ENCODE assay signal across 8 cellular contexts in the genomic region with DNA sequence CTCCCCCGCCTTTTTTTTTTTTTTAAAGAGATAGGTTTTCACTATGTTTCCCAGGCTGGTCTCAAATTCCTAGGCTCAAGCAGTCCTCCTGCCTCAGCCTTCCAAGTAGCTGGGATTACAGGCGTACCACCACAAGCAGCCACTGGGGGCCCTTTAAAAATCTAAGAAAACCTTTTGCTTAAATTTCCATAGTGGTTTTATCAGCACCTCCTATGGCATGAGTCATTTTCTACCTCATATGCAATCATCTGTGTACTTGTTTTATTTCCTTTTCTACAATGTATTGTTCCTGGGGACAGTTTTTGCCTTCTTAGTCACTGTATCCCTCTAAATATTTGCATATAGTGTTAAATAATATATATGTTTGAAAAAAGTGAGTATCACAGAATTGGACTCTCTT. TPM values are rescaled to one million over a fixed set of nuclear protein-coding genes. Genes with fewer than 3 reads are reported as not detected.
DNase-seq lines count a peak whose midpoint lies in the region; ATAC-seq and TF ChIP-seq lines count a peak whose summit lies in the region.

No MANE protein-coding gene starts in this region.

- no peaks in the 10 kb centered on the region for H3K9me2 ChIP-seq in hepatocyte (replicated peaks; ENCODE audit: insufficient read depth)

- no peaks in the 10 kb centered on the region for H3K27me3 ChIP-seq in AG04450 (ENCODE audit: control insufficient read depth, insufficient read depth, low read length)
- H3K27me3 ChIP-seq in hepatocyte = no peaks in the 10 kb centered on the region
- no peaks in the 10 kb centered on the region for H3K27me3 ChIP-seq in stomach

- peaks cover 11% of the 10 kb centered on the region for H3K4me1 ChIP-seq in hepatocyte (ENCODE audit: insufficient read depth)
- H3K4me1 ChIP-seq in stomach = peaks cover 25 to 99% (median 70%) of the 10 kb centered on the region in 4 donors

- intact Hi-C loops in stomach (cut with DNase I; ENCODE audit: low total_unique reads) = no loop called here

- no peak overlapping the region for H3K27ac ChIP-seq in AG04450 (ENCODE audit: low read depth, low read length)
- peak overlapping the region; percentile 34 for H3K27ac ChIP-seq in hepatocyte
- peak overlapping the region in 3 of 5 donors; percentile 50 to 76 (median 61) for H3K27ac ChIP-seq in stomach

- peak; percentile 57 for TF ChIP-seq CTCF in AG04450 (IDR thresholded peaks at IDR 0.05; ENCODE audit: low read depth, low read length)
- peak; percentile 19 for TF ChIP-seq CTCF in hepatocyte (IDR thresholded peaks at IDR 0.05; ENCODE audit: poor library complexity)
- peak in 1 of 7 experiments; percentile 21 for TF ChIP-seq CTCF in stomach (IDR thresholded peaks at IDR 0.05)

- DNase-seq in AG04450 (ENCODE audit: low read depth, low spot score) (no peak), NCI-H226 (peak; percentile 71), activated T-cell treated with anti-CD3 and anti-CD28 coated beads for 48 hours (ENCODE audit: low read depth) (peak; percentile 29), hepatocyte (ENCODE audit: low spot score) (peak; percentile 32), stomach (no peak), COLO668 (lab: John Stamatoyannopoulos, UW; ENCODE audit: unreplicated experiment) (no peak), superior temporal gyrus (ENCODE audit: extremely low spot score) (no peak)

- no peak overlapping the region for H2AFZ ChIP-seq in hepatocyte

- POLR2A ChIA-PET in AG04450 (lab: Yijun Ruan, JAX) = interaction anchor here (0.6 to 1.0 kb wide), 2 partner anchors 9 to 68 kb away, joined by 11 to 14 read pairs; no protein-coding TSS in a partner anchor

- H3K4me3 ChIP-seq in AG04450 (ENCODE audit: low read depth, low read length) (no peak overlapping the region), hepatocyte (no peak overlapping the region), stomach (no peak overlapping the region)

- ATAC-seq in GM19351 (IDR thresholded peaks at IDR 0.05; ENCODE audit: unreplicated experiment) = peak; percentile 47

- no peak for TF ChIP-seq EP300 in stomach (IDR thresholded peaks at IDR 0.05)

- CTCF ChIA-PET in AG04450 (lab: Charles Lee) = no interaction called here

- H3K79me2 ChIP-seq in hepatocyte = peaks cover 99% of the 10 kb centered on the region

- no peak overlapping the region for H3K4me2 ChIP-seq in hepatocyte

- peaks cover 30% of the 10 kb centered on the region for H4K20me1 ChIP-seq in hepatocyte (ENCODE audit: insufficient read depth, poor library complexity, severe bottlenecking)

- no peak for TF ChIP-seq POLR2A in stomach (IDR thresholded peaks at IDR 0.05)

- 85% methylated on average over 2 of the region's 2 CpGs for WGBS in hepatocyte (ENCODE audit: low lambda C conversion rate, missing lambda C conversion rate)
- WGBS in stomach, 5 donors = 80 to 93% (median 91%) methylated on average over 2 of the region's 2 CpGs

- H3K36me3 ChIP-seq in hepatocyte (replicated peaks; ENCODE audit: insufficient read depth, low read depth) (no peaks in the 10 kb centered on the region), stomach (no peaks in the 10 kb centered on the region)

- H3K9me3 ChIP-seq in AG04450 (ENCODE audit: control insufficient read depth, insufficient read depth, low read length) (no peaks in the 10 kb centered on the region), hepatocyte (ENCODE audit: low read depth) (no peaks in the 10 kb centered on the region), stomach (no peaks in the 10 kb centered on the region)

RNA-seq across cellular contexts. Expression of gene GNA13, which starts 29.2 kb away (rescaled TPM):
- polyA plus RNA-seq in AG04450 (2011; rRNA removed) = 38.7 and 56.4 TPM in 2 replicates
- 32.5 and 56.7 TPM in 2 replicates for polyA minus RNA-seq in AG04450 (2011; rRNA and poly(A)+ RNA removed)
- total RNA-seq in hepatocyte = 67.6 and 69.5 TPM in 2 replicates
- 13.1 and 17.8 TPM in 2 replicates for polyA plus RNA-seq in hepatocyte
- 10 to 100 TPM; 36.2 to 90.6 (median 45.8) TPM for total RNA-seq in stomach
- polyA plus RNA-seq in stomach = 10 to 100 TPM; 10.6 to 26.7 (median 17.5) TPM

Comparison
In these comparisons a context has a peak if more than half of its experiments do, and no peak if none do; other contexts are left out.
1. DNase-seq: peak in NCI-H226 (single experiment), activated T-cell treated with anti-CD3 and anti-CD28 coated beads for 48 hours (single experiment) and hepatocyte (single experiment); none in AG04450 (single experiment), stomach (single experiment), COLO668 (single experiment) and superior temporal gyrus (single experiment).